Comparison of ENCODE assay signal across 8 cellular contexts in genomic region chr3:128488636-128488994, GRCh38. TPM values are rescaled to one million over a fixed set of nuclear protein-coding genes. Genes with fewer than 3 reads are reported as not detected.
A peak's percentile ranks its signal among the peaks of the same experiment; 100 is the strongest.
DNase-seq lines count a peak whose midpoint lies in the region; ATAC-seq and TF ChIP-seq lines count a peak whose summit lies in the region.

No MANE protein-coding gene starts in this region.

- H3K36me3 ChIP-seq in IMR-90 (ENCODE audit: control insufficient read depth, insufficient read depth, low read length) (peaks cover 6% of the 10 kb centered on the region), mucosa of stomach (ENCODE audit: control insufficient read depth, insufficient read depth, low read length) (no peaks in the 10 kb centered on the region)

- peaks cover 17% of the 10 kb centered on the region for H3K4me1 ChIP-seq in IMR-90 (ENCODE audit: control insufficient read depth, insufficient read depth, low read length)
- peaks cover 44% of the 10 kb centered on the region for H3K4me1 ChIP-seq in mucosa of stomach (ENCODE audit: control insufficient read depth, insufficient read depth, low read length)

- H3K9me3 ChIP-seq in IMR-90 (ENCODE audit: control insufficient read depth, insufficient read depth, low read length): no peaks in the 10 kb centered on the region
- no peaks in the 10 kb centered on the region for H3K9me3 ChIP-seq in mucosa of stomach (ENCODE audit: control insufficient read depth, low read length)

- H3K4me3 ChIP-seq in IMR-90 (ENCODE audit: insufficient read depth, low read depth, low read length) (no peak overlapping the region; the same call in 1 of the 2 replicates), mucosa of stomach (ENCODE audit: low read length) (peak overlapping the region; percentile 19)

- intact Hi-C loops in IMR-90 (cut with micrococcal nuclease): loop anchor here (2.0 kb wide), 1 partner anchor 98 kb away; no protein-coding TSS in a partner anchor

- in situ Hi-C loops in IMR-90 (cut with MboI; ENCODE audit: low sequenced_read_pairs): loop anchor here (5.0 to 10.0 kb wide), 2 partner anchors 316 to 394 kb away; no protein-coding TSS in a partner anchor

- H2AK9ac ChIP-seq in IMR-90 (replicated peaks; ENCODE audit: low read depth, low read length, poor library complexity): peak overlapping the region; percentile 55

- no peak for TF ChIP-seq RAD21 in IMR-90 (IDR thresholded peaks at IDR 0.05; ENCODE audit: low read length)

- H3K4me2 ChIP-seq in IMR-90 (ENCODE audit: low read depth, low read length): peak overlapping the region; percentile 84; the same call in 1 of the 2 replicates

- no peak for ATAC-seq in IMR-90 (ENCODE audit: low read depth)
- ATAC-seq in GM19351 (IDR thresholded peaks at IDR 0.05; ENCODE audit: unreplicated experiment): no peak

- no TSS peak for BruUV-seq in IMR-90 (replicated peaks; lab: Mats Ljungman, UMichigan)

- dilution Hi-C loops in IMR-90 (cut with HindIII; ENCODE audit: low sequenced_read_pairs, unreplicated experiment): no loop called here

- H3K4ac ChIP-seq in IMR-90 (ENCODE audit: low read depth, low read length): peak overlapping the region; percentile 80

- no peak overlapping the region for H3K27ac Mint-ChIP-seq in brain

- peak overlapping the region; percentile 75 for H4K91ac ChIP-seq in IMR-90 (ENCODE audit: insufficient read depth, low read depth, low read length)

- no peaks in the 10 kb centered on the region for H3K36me3 Mint-ChIP-seq in brain

- H2BK120ac ChIP-seq in IMR-90 (ENCODE audit: low read depth, low read length): no peak overlapping the region; the same call in 1 of the 2 replicates

- H3K56ac ChIP-seq in IMR-90 (ENCODE audit: extremely low read depth, insufficient read depth, low read length): no peak overlapping the region

- H3K9ac ChIP-seq in IMR-90 (ENCODE audit: low read depth, low read length): no peak overlapping the region
- H3K9ac ChIP-seq in mucosa of stomach (ENCODE audit: low read length): peak overlapping the region; percentile 22

- peaks cover 100% of the 10 kb centered on the region for H3K27me3 Mint-ChIP-seq in brain

- CTCF ChIA-PET in IMR-90 (lab: Yijun Ruan, JAX): no interaction called here

- peaks cover 7% of the 10 kb centered on the region; the same call in 1 of the 2 replicates for H4K20me1 ChIP-seq in IMR-90 (ENCODE audit: insufficient read depth, low read length)

- POLR2A ChIA-PET in IMR-90 (lab: Charles Lee; ENCODE audit: unreplicated experiment): no interaction called here

- H3K14ac ChIP-seq in IMR-90 (replicated peaks; ENCODE audit: low read depth, low read length): no peak overlapping the region

- no peaks in the 10 kb centered on the region for H3K9me3 Mint-ChIP-seq in brain

- peaks cover 5 to 34% of the 10 kb centered on the region in 2 experiments; a peak in 3 of 4 replicates for H3K79me1 ChIP-seq in IMR-90 (ENCODE audit: low read depth in 1 of 2, low read length in 2 of 2)

- peak overlapping the region; percentile 99 for H3K27ac ChIP-seq in C4-2B
- peak overlapping the region; percentile 34 for H3K27ac ChIP-seq in IMR-90 (ENCODE audit: insufficient read depth, low read length)

- 10% methylated on average over 4 of the region's 21 CpGs; no CpG with 5 or more reads in 1 of the 2 experiments for WGBS in IMR-90 (ENCODE audit: extremely low coverage in 2 of 2, insufficient read length in 1 of 2), 2 experiments

- no peak for TF ChIP-seq POLR2A in IMR-90 (IDR thresholded peaks at IDR 0.05; ENCODE audit: low read depth, low read length)

- TF ChIP-seq CTCF in C4-2B (conservative IDR thresholded peaks at IDR 0.05) (no peak), IMR-90 (conservative IDR thresholded peaks at IDR 0.05; ENCODE audit: low read depth, low read length) (no peak), brain (conservative IDR thresholded peaks at IDR 0.05) (no peak)

- H2BK5ac ChIP-seq in IMR-90 (ENCODE audit: low read depth, low read length, poor library complexity, severe bottlenecking): peak overlapping the region; percentile 43

- no peaks in the 10 kb centered on the region for H3K9me1 ChIP-seq in IMR-90 (ENCODE audit: insufficient read depth, low read length)

- peak overlapping the region; percentile 50; the same call in 1 of the 2 replicates for H2AK5ac ChIP-seq in IMR-90 (ENCODE audit: low read depth, low read length)

- H4K5ac ChIP-seq in IMR-90 (ENCODE audit: low read depth, low read length): peak overlapping the region; percentile 30; the same call in 1 of the 2 replicates

- peaks cover 33% of the 10 kb centered on the region for H3K4me1 Mint-ChIP-seq in brain

- H4K8ac ChIP-seq in IMR-90 (ENCODE audit: low read depth in 2 of 2, low read length in 2 of 2): peak overlapping the region; percentile 52 to 87; a peak in 3 of 4 replicates

- H3K4me3 Mint-ChIP-seq in brain: peak overlapping the region in 4 of 5 experiments; percentile 68 to 77 (median 73)

- no peak overlapping the region; the same call in 1 of the 2 replicates for H2BK20ac ChIP-seq in IMR-90 (ENCODE audit: low read depth, low read length)

- H2AFZ ChIP-seq in IMR-90 (replicated peaks; ENCODE audit: low read length, poor library complexity): peak overlapping the region; percentile 93

- H3K23ac ChIP-seq in IMR-90 (ENCODE audit: low read depth, low read length): no peak overlapping the region

- H3K27me3 ChIP-seq in IMR-90 (ENCODE audit: control insufficient read depth, insufficient read depth, low read length) (peaks cover 34% of the 10 kb centered on the region; the same call in 1 of the 2 replicates), mucosa of stomach (ENCODE audit: control insufficient read depth, insufficient read depth, low read length) (peaks cover 100% of the 10 kb centered on the region)

- no peak overlapping the region for H2BK15ac ChIP-seq in IMR-90 (ENCODE audit: low read depth, low read length)

- DNase-seq in IMR-90 (no peak), NCI-H510A treated with DMSO at 0.1 percent for 48 hours (lab: John Stamatoyannopoulos, UW) (no peak), GM03348 (ENCODE audit: low spot score) (no peak), NCI-H1092 treated with DMSO at 0.1 percent for 48 hours (lab: John Stamatoyannopoulos, UW) (no peak)

- no peak overlapping the region for H3K18ac ChIP-seq in IMR-90 (ENCODE audit: low read depth, low read length)

TF ChIP-seq in IMR-90, 13 proteins besides CTCF, POLR2A, EP300 and RAD21:
- TF ChIP-seq USF2 (IDR thresholded peaks at IDR 0.05; ENCODE audit: low read depth, low read length) (no peak), MAZ (IDR thresholded peaks at IDR 0.05; ENCODE audit: borderline replicate concordance, low read depth, low read length) (no peak; the same call in 1 of the 2 replicates), FOS (IDR thresholded peaks at IDR 0.05; ENCODE audit: low read depth, low read length) (no peak), RCOR1 (IDR thresholded peaks at IDR 0.05; ENCODE audit: insufficient replicate concordance, low read length) (no peak), MAFK (IDR thresholded peaks at IDR 0.05; ENCODE audit: low read depth, low read length) (no peak), BHLHE40 (IDR thresholded peaks at IDR 0.05; ENCODE audit: low read depth, low read length) (no peak), CEBPB (IDR thresholded peaks at IDR 0.05; ENCODE audit: low read depth, low read length) (no peak), ELK1 (IDR thresholded peaks at IDR 0.05; ENCODE audit: borderline replicate concordance, low read depth, low read length) (no peak), CHD1 (IDR thresholded peaks at IDR 0.05; ENCODE audit: low read depth, low read length) (no peak), RFX5 (IDR thresholded peaks at IDR 0.05; ENCODE audit: low read depth, low read length) (no peak), MXI1 (IDR thresholded peaks at IDR 0.05; ENCODE audit: borderline replicate concordance, low read depth, low read length) (no peak), NFE2L2 (IDR thresholded peaks at IDR 0.05; ENCODE audit: low read depth, low read length) (no peak), SMC3 (IDR thresholded peaks at IDR 0.05; ENCODE audit: low read depth, low read length) (no peak)

RNA-seq across cellular contexts. Expression of gene GATA2, which starts 4.4 kb away (rescaled TPM):
- 2.2 and 2.8 TPM in 2 replicates for total RNA-seq in IMR-90 (2012; rRNA removed)
- 13.5 and 15.0 TPM in 2 replicates for polyA plus RNA-seq in IMR-90 (2012; rRNA removed)
- 10.9 and 15.4 TPM in 2 replicates for polyA plus RNA-seq in IMR-90 (2012; cell fraction: cytosol; rRNA removed)
- polyA plus RNA-seq in IMR-90 (2012; cell fraction: nucleus; rRNA removed; ENCODE audit: low replicate concordance): 12.3 and 24.3 TPM in 2 replicates
- 3.7 TPM for polyA plus RNA-seq in brain (ENCODE audit: insufficient read depth, low read depth, low replicate concordance)

RNA-seq across cellular contexts. Expression of gene DNAJB8, which starts 21.9 kb away (rescaled TPM):
- not detected in 2 replicates for total RNA-seq in IMR-90 (2012; rRNA removed)
- not detected in 2 replicates for polyA plus RNA-seq in IMR-90 (2012; rRNA removed)
- polyA plus RNA-seq in IMR-90 (2012; cell fraction: cytosol; rRNA removed): not detected in 2 replicates
- polyA plus RNA-seq in IMR-90 (2012; cell fraction: nucleus; rRNA removed; ENCODE audit: low replicate concordance): not detected in 2 replicates
- polyA plus RNA-seq in brain (ENCODE audit: insufficient read depth, low read depth, low replicate concordance): not detected
